1 cellular context compared by ENCODE assay signal in the genomic region with DNA sequence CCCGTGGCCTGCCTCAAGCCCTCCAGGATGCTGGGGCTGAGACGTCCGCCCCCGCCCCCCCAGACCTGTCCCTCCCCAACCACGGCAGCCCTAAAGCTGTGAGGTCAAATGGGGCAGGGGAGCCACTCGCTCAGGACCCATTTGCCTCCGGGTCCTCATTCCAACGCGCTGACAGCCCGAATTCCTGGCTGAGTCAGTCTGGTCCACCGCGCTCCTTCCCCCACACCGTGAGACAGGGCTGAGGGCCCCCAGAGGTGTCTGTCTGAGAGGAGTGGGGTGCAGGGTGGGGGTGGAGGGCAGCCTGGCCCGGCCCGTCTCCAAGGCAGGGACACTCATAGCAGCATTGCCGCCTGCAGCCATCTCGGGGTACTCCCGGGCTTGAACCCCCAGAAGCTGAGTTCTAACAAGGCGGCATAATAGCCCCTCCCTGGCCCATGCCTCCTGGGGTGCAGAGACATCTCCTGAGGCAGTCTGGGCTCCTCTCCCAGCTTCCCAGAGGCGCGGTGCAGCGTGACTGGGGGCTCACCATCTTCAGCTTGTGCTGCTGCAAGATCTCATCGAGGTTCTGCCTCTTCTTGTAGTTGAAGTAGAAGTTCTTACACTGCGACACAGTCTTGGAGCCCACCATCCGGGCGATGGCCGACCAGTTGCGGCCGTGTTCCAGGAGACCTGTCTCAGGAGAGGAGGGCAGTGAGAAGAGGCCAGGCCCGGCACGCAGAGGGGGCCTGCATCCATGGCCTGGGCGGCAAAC.
A peak's percentile ranks its signal among the peaks of the same experiment; 100 is the strongest.
TF ChIP-seq lines count a peak whose summit lies in the region.

No MANE protein-coding gene starts in this region.

TF ChIP-seq in A549, 52 proteins besides CTCF, POLR2A, EP300 and RAD21 (continued from another document):
- TF ChIP-seq, protein P1, sequence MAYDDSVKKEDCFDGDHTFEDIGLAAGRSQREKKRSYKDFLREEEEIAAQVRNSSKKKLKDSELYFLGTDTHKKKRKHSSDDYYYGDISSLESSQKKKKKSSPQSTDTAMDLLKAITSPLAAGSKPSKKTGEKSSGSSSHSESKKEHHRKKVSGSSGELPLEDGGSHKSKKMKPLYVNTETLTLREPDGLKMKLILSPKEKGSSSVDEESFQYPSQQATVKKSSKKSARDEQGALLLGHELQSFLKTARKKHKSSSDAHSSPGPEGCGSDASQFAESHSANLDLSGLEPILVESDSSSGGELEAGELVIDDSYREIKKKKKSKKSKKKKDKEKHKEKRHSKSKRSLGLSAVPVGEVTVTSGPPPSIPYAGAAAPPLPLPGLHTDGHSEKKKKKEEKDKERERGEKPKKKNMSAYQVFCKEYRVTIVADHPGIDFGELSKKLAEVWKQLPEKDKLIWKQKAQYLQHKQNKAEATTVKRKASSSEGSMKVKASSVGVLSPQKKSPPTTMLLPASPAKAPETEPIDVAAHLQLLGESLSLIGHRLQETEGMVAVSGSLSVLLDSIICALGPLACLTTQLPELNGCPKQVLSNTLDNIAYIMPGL (CRISPR knock-in tag; IDR thresholded peaks at IDR 0.05; ENCODE audit: borderline replicate concordance): no peak
- TF ChIP-seq, protein P2, sequence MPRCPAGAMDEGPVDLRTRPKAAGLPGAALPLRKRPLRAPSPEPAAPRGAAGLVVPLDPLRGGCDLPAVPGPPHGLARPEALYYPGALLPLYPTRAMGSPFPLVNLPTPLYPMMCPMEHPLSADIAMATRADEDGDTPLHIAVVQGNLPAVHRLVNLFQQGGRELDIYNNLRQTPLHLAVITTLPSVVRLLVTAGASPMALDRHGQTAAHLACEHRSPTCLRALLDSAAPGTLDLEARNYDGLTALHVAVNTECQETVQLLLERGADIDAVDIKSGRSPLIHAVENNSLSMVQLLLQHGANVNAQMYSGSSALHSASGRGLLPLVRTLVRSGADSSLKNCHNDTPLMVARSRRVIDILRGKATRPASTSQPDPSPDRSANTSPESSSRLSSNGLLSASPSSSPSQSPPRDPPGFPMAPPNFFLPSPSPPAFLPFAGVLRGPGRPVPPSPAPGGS (IDR thresholded peaks at IDR 0.05): 0 out of 3 replicates have a peak, but pooled peaks have one; percentile 54
- TF ChIP-seq ZSCAN20 (CRISPR knock-in tag; IDR thresholded peaks at IDR 0.05) (no peak), EHMT2 (IDR thresholded peaks at IDR 0.05; ENCODE audit: low read depth) (no peak), SMC3 (IDR thresholded peaks at IDR 0.05) (peak; percentile 24; the same call in 1 of the 3 replicates), PHF8 (IDR thresholded peaks at IDR 0.05; ENCODE audit: borderline replicate concordance, low read depth) (no peak), JUN (IDR thresholded peaks at IDR 0.05) (peak; percentile 41 to 75; a peak in 3 of 5 replicates)
